Comparison of ENCODE assay signal across 15 cellular contexts in genomic region chr7:44150466-44150832, GRCh38.
A peak's percentile ranks its signal among the peaks of the same experiment; 100 is the strongest.
DNase-seq lines count a peak whose midpoint lies in the region; ATAC-seq and TF ChIP-seq lines count a peak whose summit lies in the region.
"Had no signal": no experiment of that assay in that cellular context is flagged by ENCODE, and none has a peak within 500 bp of the region (broad histone marks: within the 10 kb centered on the region; RNA-seq: fewer than 3 reads in every experiment).

No MANE protein-coding gene starts in this region.

- no peak overlapping the region for H3K4me3 ChIP-seq in coronary artery
- H3K4me3 ChIP-seq: body of pancreas, right lobe of liver, tibial nerve had no signal

- no peak overlapping the region for H3K27ac ChIP-seq in coronary artery
- H3K27ac ChIP-seq: body of pancreas, right lobe of liver, tibial nerve had no signal

- no peak for TF ChIP-seq CTCF in coronary artery (IDR thresholded peaks at IDR 0.05)

- DNase-seq in CD1c-positive myeloid dendritic cell (ENCODE audit: extremely low spot score) (peak; percentile 21), coronary artery (ENCODE audit: low spot score) (peak; percentile 56), hippocampal formation (lab: John Stamatoyannopoulos, UW) (no peak), amygdala (lab: John Stamatoyannopoulos, UW) (no peak)
- DNase-seq in activated CD4-positive, CD25-positive, alpha-beta regulatory T cell (lab: John Stamatoyannopoulos, UW) = no peak
- DNase-seq: activated T-cell treated with anti-CD3 and anti-CD28 coated beads, Interleukin-2, amount 50 U/mL, for 24 hours; AML-193; NCI-H2081 treated with DMSO at 0.1 percent for 48 hours had no signal

- ATAC-seq in GM18861 (IDR thresholded peaks at IDR 0.05; ENCODE audit: unreplicated experiment) (peak; percentile 57), HG03108 (IDR thresholded peaks at IDR 0.05; ENCODE audit: unreplicated experiment) (peak; percentile 83)
- no peak for ATAC-seq in activated CD4-positive, CD25-positive, alpha-beta regulatory T cell treated with anti-CD3 and anti-CD28 coated beads, Interleukin-2, amount 50 U/mL, for 24 hours
- ATAC-seq: body of pancreas, right lobe of liver, Right ventricle myocardium inferior had no signal

Comparison
In these comparisons a context has a peak if more than half of its experiments do, and no peak if none do; other contexts are left out.
1. DNase-seq: peak in CD1c-positive myeloid dendritic cell (single experiment) and coronary artery (single experiment); none in activated CD4-positive, CD25-positive, alpha-beta regulatory T cell (0 of 4), hippocampal formation (0 of 2) and amygdala (0 of 56).
2. ATAC-seq: peak in GM18861 (single experiment) and HG03108 (single experiment); none in activated CD4-positive, CD25-positive, alpha-beta regulatory T cell treated with anti-CD3 and anti-CD28 coated beads, Interleukin-2, amount 50 U/mL, for 24 hours (0 of 2).